ENCODE assay signal across 16 cellular contexts in the genomic region with DNA sequence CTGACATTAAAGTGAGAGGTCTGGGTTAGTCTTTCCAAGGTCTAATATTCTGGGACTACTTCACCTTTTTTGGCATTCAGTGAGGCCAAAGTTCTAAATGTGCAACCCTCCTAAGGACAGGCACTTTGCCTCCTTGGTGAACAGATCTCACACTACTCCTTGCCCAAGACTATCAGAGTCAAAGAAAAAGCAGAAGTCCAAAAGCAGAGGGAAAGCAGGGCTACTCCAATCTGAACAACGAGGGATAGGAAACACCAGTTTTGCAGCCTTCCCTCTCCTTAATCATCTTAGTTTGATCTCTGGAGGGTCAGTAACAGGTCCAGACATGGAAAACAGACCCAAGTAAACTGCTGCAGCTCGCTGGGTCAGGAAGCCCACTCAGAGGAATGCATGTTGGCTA. TPM values are rescaled to one million over a fixed set of nuclear protein-coding genes. Genes with fewer than 3 reads are reported as not detected.
DNase-seq lines count a peak whose midpoint lies in the region; ATAC-seq and TF ChIP-seq lines count a peak whose summit lies in the region.
"Had no signal": no experiment of that assay in that cellular context is flagged by ENCODE, and none has a peak within 500 bp of the region (broad histone marks: within the 10 kb centered on the region; RNA-seq: fewer than 3 reads in every experiment).

No MANE protein-coding gene starts in this region.

- H3K27ac ChIP-seq in parathyroid adenoma, result peak overlapping the region; percentile 49
- H3K27ac ChIP-seq: SK-N-MC had no signal

- peaks cover 50% of the 10 kb centered on the region for H3K4me1 ChIP-seq in parathyroid adenoma

- H3K36me3 Mint-ChIP-seq in dendritic cell treated with granulocyte-macrophage colony-stimulating factor and Interleukin-4, amounts not matched to agents 40 ng/mL and 50 ng/mL, for 4 days (ENCODE audit: low read depth), result peaks cover 60% of the 10 kb centered on the region
- peaks cover 2% of the 10 kb centered on the region for H3K36me3 Mint-ChIP-seq in osteocyte (ENCODE audit: unreplicated experiment)

- peaks cover 34% of the 10 kb centered on the region for H3K79me2 ChIP-seq in parathyroid adenoma

- intact Hi-C loops in dendritic cell treated with granulocyte-macrophage colony-stimulating factor and Interleukin-4, amounts not matched to agents 40 ng/mL and 50 ng/mL, for 4 days (cut with micrococcal nuclease), result no loop called here

- peak; percentile 34 for DNase-seq in CD1c-positive myeloid dendritic cell (ENCODE audit: extremely low spot score)
- peak; percentile 56 for DNase-seq in OCI-M1 (lab: John Stamatoyannopoulos, UW)
- no peak for DNase-seq in NCI-H2196 treated with DMSO at 0.1 percent for 48 hours (lab: John Stamatoyannopoulos, UW; ENCODE audit: unreplicated experiment)
- DNase-seq in osteocyte (ENCODE audit: extremely low spot score, unreplicated experiment), result no peak
- no peak for DNase-seq in NCI-H1930 (lab: John Stamatoyannopoulos, UW)
- DNase-seq: activated B cell treated with CpG ODN at 0.5 μM for 24 hours; activated effector memory CD4-positive, alpha-beta T cell treated with Interleukin-2 at 50 U/mL for 16 hours; Calu3; effector CD8-positive, alpha-beta T cell; NCI-H1092; NCI-H2171 treated with DMSO at 0.1 percent for 48 hours; retina had no signal

- no peaks in the 10 kb centered on the region for H3K27me3 Mint-ChIP-seq in dendritic cell treated with granulocyte-macrophage colony-stimulating factor and Interleukin-4, amounts not matched to agents 40 ng/mL and 50 ng/mL, for 4 days
- H3K27me3 Mint-ChIP-seq in osteocyte (ENCODE audit: unreplicated experiment), result no peaks in the 10 kb centered on the region
- H3K27me3 Mint-ChIP-seq: activated B cell treated with CpG ODN at 0.5 μM for 24 hours had no signal

- H3K4me3 Mint-ChIP-seq in dendritic cell treated with granulocyte-macrophage colony-stimulating factor and Interleukin-4, amounts not matched to agents 40 ng/mL and 50 ng/mL, for 4 days, result no peak overlapping the region
- no peak overlapping the region for H3K4me3 Mint-ChIP-seq in osteocyte (ENCODE audit: unreplicated experiment)
- H3K4me3 Mint-ChIP-seq: activated B cell treated with CpG ODN at 0.5 μM for 24 hours had no signal

- TF ChIP-seq CTCF in parathyroid adenoma (IDR thresholded peaks at IDR 0.05) (no peak), osteocyte (IDR thresholded peaks at IDR 0.05) (no peak)

- no peak overlapping the region for H3K9ac ChIP-seq in parathyroid adenoma

- H2AFZ ChIP-seq in parathyroid adenoma, result no peak overlapping the region

- H3K9me3 Mint-ChIP-seq in dendritic cell treated with granulocyte-macrophage colony-stimulating factor and Interleukin-4, amounts not matched to agents 40 ng/mL and 50 ng/mL, for 4 days, result no peaks in the 10 kb centered on the region
- no peaks in the 10 kb centered on the region for H3K9me3 Mint-ChIP-seq in osteocyte (ENCODE audit: unreplicated experiment)
- H3K9me3 Mint-ChIP-seq: activated B cell treated with CpG ODN at 0.5 μM for 24 hours had no signal

- no peaks in the 10 kb centered on the region for H3K9me3 ChIP-seq in parathyroid adenoma (ENCODE audit: control insufficient read depth, low read length)

- H3K27me3 ChIP-seq in parathyroid adenoma (ENCODE audit: control insufficient read depth, insufficient read depth, low read length), result no peaks in the 10 kb centered on the region

- ATAC-seq in HG02884 (IDR thresholded peaks at IDR 0.05; ENCODE audit: unreplicated experiment), result no peak

- H3K36me3 ChIP-seq in parathyroid adenoma (ENCODE audit: control insufficient read depth, insufficient read depth, low read length), result no peaks in the 10 kb centered on the region

- no peak overlapping the region for H3K4me3 ChIP-seq in parathyroid adenoma (ENCODE audit: low read depth, low read length)
- H3K4me3 ChIP-seq: SK-N-MC had no signal

- H3K4me2 ChIP-seq in parathyroid adenoma (ENCODE audit: low read length), result no peak overlapping the region

- H3K27ac Mint-ChIP-seq in dendritic cell treated with granulocyte-macrophage colony-stimulating factor and Interleukin-4, amounts not matched to agents 40 ng/mL and 50 ng/mL, for 4 days, result peak overlapping the region; percentile 41
- no peak overlapping the region for H3K27ac Mint-ChIP-seq in osteocyte (ENCODE audit: unreplicated experiment)
- H3K27ac Mint-ChIP-seq: activated B cell treated with CpG ODN at 0.5 μM for 24 hours had no signal

- peaks cover 97% of the 10 kb centered on the region for H3K4me1 Mint-ChIP-seq in dendritic cell treated with granulocyte-macrophage colony-stimulating factor and Interleukin-4, amounts not matched to agents 40 ng/mL and 50 ng/mL, for 4 days (ENCODE audit: low read depth)
- H3K4me1 Mint-ChIP-seq in osteocyte (ENCODE audit: unreplicated experiment), result peaks cover 59% of the 10 kb centered on the region

RNA-seq across cellular contexts. Expression of gene DCUN1D3, which starts 30.0 kb away (rescaled TPM):
- 19.3 and 19.6 TPM in 2 replicates for total RNA-seq in osteocyte

RNA-seq across cellular contexts. Expression of gene LYRM1, which starts 30.4 kb away (rescaled TPM):
- total RNA-seq in osteocyte, result 14.9 and 18.1 TPM in 2 replicates

Comparison
In these comparisons a context has a peak if more than half of its experiments do, and no peak if none do; other contexts are left out.
1. DNase-seq: peak in CD1c-positive myeloid dendritic cell (single experiment) and OCI-M1 (single experiment); none in NCI-H2196 treated with DMSO at 0.1 percent for 48 hours (single experiment), osteocyte (single experiment) and NCI-H1930 (0 of 2).